In genomic region chr2:86223682-86224560, GRCh38 we compare ENCODE assay signal across 10 cellular contexts. TPM values are rescaled to one million over a fixed set of nuclear protein-coding genes. Genes with fewer than 3 reads are reported as not detected.
A peak's percentile ranks its signal among the peaks of the same experiment; 100 is the strongest.
DNase-seq lines count a peak whose midpoint lies in the region; ATAC-seq and TF ChIP-seq lines count a peak whose summit lies in the region.
"Had no signal": no experiment of that assay in that cellular context is flagged by ENCODE, and none has a peak within 500 bp of the region (broad histone marks: within the 10 kb centered on the region; RNA-seq: fewer than 3 reads in every experiment).

No MANE protein-coding gene starts in this region.

- H3K36me3 ChIP-seq in tibial artery, result no peaks in the 10 kb centered on the region

- intact Hi-C loops in tibial artery (cut with DNase I; ENCODE audit: low total_unique reads), result loop anchor here (10.0 kb wide), 2 partner anchors 71 to 221 kb away; partner anchors contain the start of gene KDM3A

- H3K4me3 Mint-ChIP-seq in activated naive CD4-positive, alpha-beta T cell treated with anti-CD3 and anti-CD28 coated beads, Interleukin-2, amount 10 ng/mL, durations not matched to agents 7 days and 5 days, result no peak overlapping the region
- no peak overlapping the region for H3K4me3 Mint-ChIP-seq in mesothelial cell of epicardium
- H3K4me3 Mint-ChIP-seq: H9 had no signal

- H3K9me3 ChIP-seq in tibial artery, result no peaks in the 10 kb centered on the region

- H3K27ac Mint-ChIP-seq in activated naive CD4-positive, alpha-beta T cell treated with anti-CD3 and anti-CD28 coated beads, Interleukin-2, amount 10 ng/mL, durations not matched to agents 7 days and 5 days, result peak overlapping the region; percentile 94
- peak overlapping the region; percentile 47 for H3K27ac Mint-ChIP-seq in mesothelial cell of epicardium

- TF ChIP-seq CTCF in mesothelial cell of epicardium (IDR thresholded peaks at IDR 0.05; ENCODE audit: unreplicated experiment) (no peak), tibial artery (IDR thresholded peaks at IDR 0.05) (no peak)

- H3K4me3 ChIP-seq in tibial artery, result no peak overlapping the region

- peaks cover 0 to 54% (median 41%) of the 10 kb centered on the region in 4 donors for H3K4me1 ChIP-seq in tibial artery

- no peak for ATAC-seq in HG03139 (IDR thresholded peaks at IDR 0.05; ENCODE audit: unreplicated experiment)

- no peaks in the 10 kb centered on the region for H3K27me3 ChIP-seq in tibial artery

- CTCF ChIA-PET in activated naive CD4-positive, alpha-beta T cell treated with anti-CD3 and anti-CD28 coated beads, Interleukin-2, amount 10 ng/mL, durations not matched to agents 7 days and 5 days (lab: Charles Lee), result interaction anchor here (0.6 to 2.5 kb wide), 2 partner anchors 73 to 142 kb away, joined by 3 to 10 read pairs; no protein-coding TSS in a partner anchor

- peaks cover 6% of the 10 kb centered on the region for H3K27me3 Mint-ChIP-seq in activated naive CD4-positive, alpha-beta T cell treated with anti-CD3 and anti-CD28 coated beads, Interleukin-2, amount 10 ng/mL, durations not matched to agents 7 days and 5 days
- H3K27me3 Mint-ChIP-seq in mesothelial cell of epicardium (ENCODE audit: low read depth), result no peaks in the 10 kb centered on the region

- H3K4me1 Mint-ChIP-seq in activated naive CD4-positive, alpha-beta T cell treated with anti-CD3 and anti-CD28 coated beads, Interleukin-2, amount 10 ng/mL, durations not matched to agents 7 days and 5 days, result peaks cover 41% of the 10 kb centered on the region
- peaks cover 28% of the 10 kb centered on the region for H3K4me1 Mint-ChIP-seq in mesothelial cell of epicardium

- no peaks in the 10 kb centered on the region for H3K9me3 Mint-ChIP-seq in activated naive CD4-positive, alpha-beta T cell treated with anti-CD3 and anti-CD28 coated beads, Interleukin-2, amount 10 ng/mL, durations not matched to agents 7 days and 5 days
- H3K9me3 Mint-ChIP-seq in mesothelial cell of epicardium, result no peaks in the 10 kb centered on the region
- H3K9me3 Mint-ChIP-seq: H9 had no signal

- DNase-seq in activated naive CD4-positive, alpha-beta T cell treated with anti-CD3 and anti-CD28 coated beads, Interleukin-2, amount 10 ng/mL, durations not matched to agents 7 days and 5 days, result no peak
- no peak for DNase-seq in activated naive CD4-positive, alpha-beta T cell (lab: John Stamatoyannopoulos, UW)
- peak in 19 of 61 donors; percentile 7 to 73 (median 25) for DNase-seq in caudate nucleus (lab: John Stamatoyannopoulos, UW)
- DNase-seq in mesothelial cell of epicardium (ENCODE audit: low spot score in 2 of 2, unreplicated experiment in 2 of 2), result no peak
- no peak for DNase-seq in tibial artery
- DNase-seq in activated CD8-positive, alpha-beta memory T cell treated with anti-CD3 and anti-CD28 coated beads for 24 hours, result no peak
- DNase-seq in erythroblast (lab: John Stamatoyannopoulos, UW), result no peak
- DNase-seq: H9, NCI-H2171 had no signal

- H3K27ac ChIP-seq in caudate nucleus (ENCODE audit: low read depth, low read length) (peak overlapping the region; percentile 89), tibial artery (peak overlapping the region; percentile 91)

- TF ChIP-seq POLR2A in erythroblast (IDR thresholded peaks at IDR 0.05; ENCODE audit: low read length), result no peak

- H3K36me3 Mint-ChIP-seq in activated naive CD4-positive, alpha-beta T cell treated with anti-CD3 and anti-CD28 coated beads, Interleukin-2, amount 10 ng/mL, durations not matched to agents 7 days and 5 days, result no peaks in the 10 kb centered on the region
- no peaks in the 10 kb centered on the region for H3K36me3 Mint-ChIP-seq in mesothelial cell of epicardium

RNA-seq across cellular contexts. Expression of gene MRPL35, which starts 24.7 kb away (rescaled TPM):
- total RNA-seq in mesothelial cell of epicardium, result 21.9 to 22.4 TPM (median 22.0 TPM) in 3 replicates

RNA-seq across cellular contexts. Expression of gene IMMT, which starts 28.7 kb away (rescaled TPM):
- total RNA-seq in mesothelial cell of epicardium, result 70.4 to 74.2 TPM (median 72.6 TPM) in 3 replicates
